Comparison of ENCODE assay signal across 32 cellular contexts in the genomic region with DNA sequence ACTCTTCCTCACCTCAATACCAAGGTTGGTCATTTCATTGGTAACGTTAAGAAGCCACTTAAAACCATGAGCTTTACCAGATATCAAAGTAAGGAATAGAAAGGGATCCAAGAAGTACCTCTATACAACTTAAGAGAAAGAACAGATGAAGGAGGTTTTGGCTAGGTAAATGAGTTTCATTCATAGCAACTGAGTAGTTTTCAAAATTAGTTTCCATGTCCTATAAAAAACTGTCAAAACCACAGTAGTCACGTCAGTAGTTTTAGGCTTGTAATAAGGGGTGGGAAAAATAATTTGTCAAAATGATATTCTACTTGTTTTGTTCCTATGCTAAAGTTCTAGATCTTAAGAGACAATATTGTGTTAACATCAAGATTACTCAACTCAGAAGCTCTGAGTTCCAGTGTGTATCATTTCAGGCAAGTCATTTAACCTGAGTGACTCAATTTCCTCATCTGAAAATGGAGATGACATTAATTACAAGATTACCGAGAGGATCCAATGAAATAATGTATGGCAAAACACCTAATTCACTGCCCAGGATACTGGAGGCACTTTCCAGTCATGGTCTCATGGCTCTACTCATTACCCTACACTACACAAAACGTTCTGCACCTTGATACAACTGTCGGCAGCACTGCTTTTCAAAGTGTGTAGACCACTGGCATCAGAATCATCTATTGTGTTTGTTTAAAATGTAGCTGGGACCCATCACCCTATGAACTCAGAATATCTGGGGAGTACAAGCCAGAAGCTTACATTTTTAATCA. TPM values are rescaled to one million over a fixed set of nuclear protein-coding genes. Genes with fewer than 3 reads are reported as not detected.
DNase-seq lines count a peak whose midpoint lies in the region; ATAC-seq, FAIRE-seq and TF ChIP-seq lines count a peak whose summit lies in the region.
"Had no signal": no experiment of that assay in that cellular context is flagged by ENCODE, and none has a peak within 500 bp of the region (broad histone marks: within the 10 kb centered on the region; RNA-seq: fewer than 3 reads in every experiment).

No MANE protein-coding gene starts in this region.

- H3K27me3 Mint-ChIP-seq in activated CD4-positive, alpha-beta T cell treated with anti-CD3 and anti-CD28 coated beads for 36 hours, result no peaks in the 10 kb centered on the region
- H3K27me3 Mint-ChIP-seq in CD8-positive, alpha-beta memory T cell, result no peaks in the 10 kb centered on the region
- H3K27me3 Mint-ChIP-seq in activated T-helper 1 cell treated with anti-CD3 and anti-CD28 coated beads, Interleukin-12 subunit alpha, Interleukin-12 subunit beta, Interleukin-2, Interleukin-4 antibody, amounts not matched to agents 30 ng/mL and 10 ng/mL and 1 ng/mL, durations not matched to agents 14 hours and 24 hours and 36 hours (ENCODE audit: insufficient read depth), result no peaks in the 10 kb centered on the region
- no peaks in the 10 kb centered on the region for H3K27me3 Mint-ChIP-seq in natural killer cell treated with Interleukin-12 subunit alpha and Interleukin-12 subunit beta and Interleukin-15 and Interleukin-18, amount 100 ng/mL, for 72 hours
- no peaks in the 10 kb centered on the region for H3K27me3 Mint-ChIP-seq in endothelial cell (ENCODE audit: unreplicated experiment)
- H3K27me3 Mint-ChIP-seq: activated CD4-positive, alpha-beta T cell treated with anti-CD3 and anti-CD28 coated beads, Interleukin-2, amount 10 ng/mL, durations not matched to agents 7 days and 5 days; IgD-negative memory B cell; stimulated activated naive B cell treated with anti-CD40 and anti-IgM and Interleukin-4, amounts not matched to agents 10 μg/mL and 1 μg/mL and 100 μg/mL, for 72 hours had no signal

- H3K9me3 ChIP-seq in CD8-positive, alpha-beta memory T cell (ENCODE audit: low read length), result no peaks in the 10 kb centered on the region
- no peaks in the 10 kb centered on the region for H3K9me3 ChIP-seq in small intestine (ENCODE audit: control insufficient read depth, low read depth)
- H3K9me3 ChIP-seq: ascending aorta, left lung, neutrophil, psoas muscle, sigmoid colon, testis, uterus had no signal

- peaks cover 52% of the 10 kb centered on the region for H3K36me3 Mint-ChIP-seq in activated CD4-positive, alpha-beta T cell treated with anti-CD3 and anti-CD28 coated beads for 36 hours (ENCODE audit: low read depth)
- H3K36me3 Mint-ChIP-seq in CD8-positive, alpha-beta memory T cell, result peaks cover 0 to 81% (median 37%) of the 10 kb centered on the region in 3 donors
- H3K36me3 Mint-ChIP-seq in activated T-helper 1 cell treated with anti-CD3 and anti-CD28 coated beads, Interleukin-12 subunit alpha, Interleukin-12 subunit beta, Interleukin-2, Interleukin-4 antibody, amounts not matched to agents 30 ng/mL and 10 ng/mL and 1 ng/mL, durations not matched to agents 14 hours and 24 hours and 36 hours (ENCODE audit: low read depth), result peaks cover 56% of the 10 kb centered on the region
- peaks cover 19% of the 10 kb centered on the region for H3K36me3 Mint-ChIP-seq in natural killer cell treated with Interleukin-12 subunit alpha and Interleukin-12 subunit beta and Interleukin-15 and Interleukin-18, amount 100 ng/mL, for 72 hours
- H3K36me3 Mint-ChIP-seq in endothelial cell (ENCODE audit: low read depth, unreplicated experiment), result peaks cover 34% of the 10 kb centered on the region
- H3K36me3 Mint-ChIP-seq: IgD-negative memory B cell had no signal

- peak; percentile 10 for DNase-seq in activated CD4-positive, alpha-beta T cell treated with anti-CD3 and anti-CD28 coated beads for 36 hours
- no peak for DNase-seq in activated CD4-positive, alpha-beta T cell treated with anti-CD3 and anti-CD28 coated beads for 4 hours
- no peak for DNase-seq in CD8-positive, alpha-beta memory T cell
- no peak for DNase-seq in activated T-helper 1 cell treated with anti-CD3 and anti-CD28 coated beads, Interleukin-12 subunit alpha, Interleukin-12 subunit beta, Interleukin-2, Interleukin-4 antibody, amounts not matched to agents 30 ng/mL and 10 ng/mL and 1 ng/mL, durations not matched to agents 14 hours and 24 hours and 36 hours (ENCODE audit: low spot score)
- no peak for DNase-seq in natural killer cell treated with Interleukin-12 subunit alpha and Interleukin-12 subunit beta and Interleukin-15 and Interleukin-18, amount 100 ng/mL, for 72 hours (ENCODE audit: low spot score)
- DNase-seq in endothelial cell (ENCODE audit: low spot score), result no peak
- no peak for DNase-seq in small intestine
- no peak for DNase-seq in iPS-NIHi11 (ENCODE audit: low spot score)
- DNase-seq: 8988T; activated CD4-positive, alpha-beta T cell treated with anti-CD3 and anti-CD28 coated beads, Interleukin-2, amount 10 ng/mL, durations not matched to agents 7 days and 5 days; activated CD8-positive, alpha-beta memory T cell treated with anti-CD3 and anti-CD28 coated beads, Interleukin-2, amount 50 U/mL, for 48 hours; activated naive CD4-positive, alpha-beta T cell; caudate nucleus; H7; hypothalamus; left lung; mesendoderm; NCI-H1092; NCI-H1694 treated with DMSO at 0.1 percent for 48 hours; NCI-H524; psoas muscle; sigmoid colon; stimulated activated CD4-positive, alpha-beta T cell treated with anti-CD3 and anti-CD28 coated beads, Interleukin-4, amount 100 ng/mL, for 4 hours; stimulated activated naive B cell treated with anti-CD40 and anti-IgM and Interleukin-4, amounts not matched to agents 10 μg/mL and 1 μg/mL and 100 μg/mL, for 72 hours; testis; uterus had no signal

- H3K27me3 ChIP-seq in CD8-positive, alpha-beta memory T cell (ENCODE audit: insufficient read depth, low read length, poor library complexity, severe bottlenecking), result no peaks in the 10 kb centered on the region
- H3K27me3 ChIP-seq in small intestine (ENCODE audit: control insufficient read depth in 2 of 2, insufficient read depth in 2 of 2, low read length in 2 of 2), result no peaks in the 10 kb centered on the region
- H3K27me3 ChIP-seq: ascending aorta, left lung, neutrophil, sigmoid colon, testis, uterus had no signal

- no peak overlapping the region for H3K27ac ChIP-seq in CD8-positive, alpha-beta memory T cell (ENCODE audit: low read depth, low read length)
- no peak overlapping the region for H3K27ac ChIP-seq in small intestine (ENCODE audit: low read depth in 1 of 2, low read length in 1 of 2)
- H3K27ac ChIP-seq: ascending aorta, left lung, neutrophil, psoas muscle, sigmoid colon, SK-N-MC, testis, uterus had no signal

- peaks cover 47% of the 10 kb centered on the region for H3K4me1 Mint-ChIP-seq in activated CD4-positive, alpha-beta T cell treated with anti-CD3 and anti-CD28 coated beads for 36 hours
- H3K4me1 Mint-ChIP-seq in CD8-positive, alpha-beta memory T cell, result peaks cover 41 to 57% (median 51%) of the 10 kb centered on the region in 3 donors
- peaks cover 22% of the 10 kb centered on the region for H3K4me1 Mint-ChIP-seq in activated T-helper 1 cell treated with anti-CD3 and anti-CD28 coated beads, Interleukin-12 subunit alpha, Interleukin-12 subunit beta, Interleukin-2, Interleukin-4 antibody, amounts not matched to agents 30 ng/mL and 10 ng/mL and 1 ng/mL, durations not matched to agents 14 hours and 24 hours and 36 hours (ENCODE audit: low read depth)
- H3K4me1 Mint-ChIP-seq in natural killer cell treated with Interleukin-12 subunit alpha and Interleukin-12 subunit beta and Interleukin-15 and Interleukin-18, amount 100 ng/mL, for 72 hours (ENCODE audit: low read depth in 2 of 2), result peaks cover 38 to 41% of the 10 kb centered on the region in 2 donors
- H3K4me1 Mint-ChIP-seq in endothelial cell (ENCODE audit: unreplicated experiment), result no peaks in the 10 kb centered on the region

- peaks cover 17% of the 10 kb centered on the region for H3K36me3 ChIP-seq in CD8-positive, alpha-beta memory T cell (ENCODE audit: insufficient read depth, low read length)
- peaks cover 6 to 23% of the 10 kb centered on the region in 2 donors for H3K36me3 ChIP-seq in small intestine (ENCODE audit: control insufficient read depth in 2 of 2, insufficient read depth in 2 of 2, low read length in 2 of 2)
- H3K36me3 ChIP-seq: uterus had no signal

- intact Hi-C loops in activated CD4-positive, alpha-beta T cell treated with anti-CD3 and anti-CD28 coated beads for 36 hours (cut with DNase I, micrococcal nuclease), result loop anchor here in 1 of 2 experiments (2.0 kb wide), 1 partner anchor 102 kb away; a partner anchor contains a TSS
- intact Hi-C loops in activated T-helper 1 cell treated with anti-CD3 and anti-CD28 coated beads, Interleukin-12 subunit alpha, Interleukin-12 subunit beta, Interleukin-2, Interleukin-4 antibody, amounts not matched to agents 30 ng/mL and 10 ng/mL and 1 ng/mL, durations not matched to agents 14 hours and 24 hours and 36 hours (cut with micrococcal nuclease), result loop anchor here (2.0 kb wide), 1 partner anchor 14 kb away; no protein-coding TSS in a partner anchor

- no peak for TF ChIP-seq CTCF in endothelial cell (IDR thresholded peaks at IDR 0.05; ENCODE audit: unreplicated experiment)

- H3K4me3 ChIP-seq in CD8-positive, alpha-beta memory T cell (ENCODE audit: low read length), result no peak overlapping the region
- H3K4me3 ChIP-seq in small intestine (ENCODE audit: low read depth in 1 of 2, low read length in 2 of 2), result no peak overlapping the region
- H3K4me3 ChIP-seq: ascending aorta, left lung, psoas muscle, sigmoid colon, SK-N-MC, testis, uterus had no signal

- ATAC-seq in activated CD4-positive, alpha-beta T cell treated with anti-CD3 and anti-CD28 coated beads for 36 hours, result peak; percentile 85
- peak; percentile 57 to 86 for ATAC-seq in natural killer cell treated with Interleukin-12 subunit alpha and Interleukin-12 subunit beta and Interleukin-15 and Interleukin-18, amount 100 ng/mL, for 72 hours
- ATAC-seq: left lung; psoas muscle; stimulated activated naive B cell treated with anti-CD40 and anti-IgM and Interleukin-4, amounts not matched to agents 10 μg/mL and 1 μg/mL and 100 μg/mL, for 72 hours had no signal

- H3K9me3 Mint-ChIP-seq in activated CD4-positive, alpha-beta T cell treated with anti-CD3 and anti-CD28 coated beads for 36 hours (ENCODE audit: low read depth), result no peaks in the 10 kb centered on the region
- H3K9me3 Mint-ChIP-seq in CD8-positive, alpha-beta memory T cell, result no peaks in the 10 kb centered on the region
- H3K9me3 Mint-ChIP-seq in activated T-helper 1 cell treated with anti-CD3 and anti-CD28 coated beads, Interleukin-12 subunit alpha, Interleukin-12 subunit beta, Interleukin-2, Interleukin-4 antibody, amounts not matched to agents 30 ng/mL and 10 ng/mL and 1 ng/mL, durations not matched to agents 14 hours and 24 hours and 36 hours, result no peaks in the 10 kb centered on the region
- no peaks in the 10 kb centered on the region for H3K9me3 Mint-ChIP-seq in natural killer cell treated with Interleukin-12 subunit alpha and Interleukin-12 subunit beta and Interleukin-15 and Interleukin-18, amount 100 ng/mL, for 72 hours
- no peaks in the 10 kb centered on the region for H3K9me3 Mint-ChIP-seq in endothelial cell (ENCODE audit: unreplicated experiment)
- H3K9me3 Mint-ChIP-seq: IgD-negative memory B cell; stimulated activated naive B cell treated with anti-CD40 and anti-IgM and Interleukin-4, amounts not matched to agents 10 μg/mL and 1 μg/mL and 100 μg/mL, for 72 hours; T-helper 1 cell treated with Interleukin-12 subunit alpha and Interleukin-12 subunit beta and Interleukin-4 antibody, amounts not matched to agents 30 μg/mL and 1 μg/mL, for 36 hours had no signal

- POLR2A ChIA-PET in activated CD4-positive, alpha-beta T cell treated with anti-CD3 and anti-CD28 coated beads for 36 hours (lab: Charles Lee), result interaction anchor here (0.6 kb wide), 1 partner anchor 28 kb away, joined by 3 read pairs; no protein-coding TSS in a partner anchor
- POLR2A ChIA-PET in CD8-positive, alpha-beta memory T cell (lab: Charles Lee), result no interaction called here

- 78 to 93% (median 81%) methylated on average over 5 of the region's 5 CpGs for WGBS in small intestine, 3 donors

- H3K4me1 ChIP-seq in CD8-positive, alpha-beta memory T cell (ENCODE audit: insufficient read depth, low read length), result no peaks in the 10 kb centered on the region
- no peaks in the 10 kb centered on the region for H3K4me1 ChIP-seq in small intestine (ENCODE audit: control insufficient read depth in 2 of 2, insufficient read depth in 1 of 2, low read depth in 1 of 2, low read length in 1 of 2)
- H3K4me1 ChIP-seq: ascending aorta, psoas muscle, sigmoid colon, testis, uterus had no signal

- peak overlapping the region; percentile 30 for H3K4me3 Mint-ChIP-seq in activated CD4-positive, alpha-beta T cell treated with anti-CD3 and anti-CD28 coated beads for 36 hours
- H3K4me3 Mint-ChIP-seq in CD8-positive, alpha-beta memory T cell, result peak overlapping the region in 1 of 7 donors; percentile 29
- H3K4me3 Mint-ChIP-seq in activated T-helper 1 cell treated with anti-CD3 and anti-CD28 coated beads, Interleukin-12 subunit alpha, Interleukin-12 subunit beta, Interleukin-2, Interleukin-4 antibody, amounts not matched to agents 30 ng/mL and 10 ng/mL and 1 ng/mL, durations not matched to agents 14 hours and 24 hours and 36 hours, result no peak overlapping the region
- peak overlapping the region; percentile 60 for H3K4me3 Mint-ChIP-seq in natural killer cell treated with Interleukin-12 subunit alpha and Interleukin-12 subunit beta and Interleukin-15 and Interleukin-18, amount 100 ng/mL, for 72 hours
- no peak overlapping the region for H3K4me3 Mint-ChIP-seq in endothelial cell (ENCODE audit: unreplicated experiment)
- H3K4me3 Mint-ChIP-seq: activated CD4-positive, alpha-beta T cell treated with anti-CD3 and anti-CD28 coated beads, Interleukin-2, amount 10 ng/mL, durations not matched to agents 7 days and 5 days; IgD-negative memory B cell; stimulated activated naive B cell treated with anti-CD40 and anti-IgM and Interleukin-4, amounts not matched to agents 10 μg/mL and 1 μg/mL and 100 μg/mL, for 72 hours; T-helper 1 cell treated with Interleukin-12 subunit alpha and Interleukin-12 subunit beta and Interleukin-4 antibody, amounts not matched to agents 30 μg/mL and 1 μg/mL, for 36 hours had no signal

- no peak for FAIRE-seq in small intestine (lab: Jason Lieb, UNC)
- FAIRE-seq: islet of Langerhans had no signal

- H3K27ac Mint-ChIP-seq in activated CD4-positive, alpha-beta T cell treated with anti-CD3 and anti-CD28 coated beads for 36 hours, result peak overlapping the region; percentile 90
- peak overlapping the region in 7 of 8 donors; percentile 49 to 82 (median 66) for H3K27ac Mint-ChIP-seq in CD8-positive, alpha-beta memory T cell
- peak overlapping the region; percentile 69 for H3K27ac Mint-ChIP-seq in activated T-helper 1 cell treated with anti-CD3 and anti-CD28 coated beads, Interleukin-12 subunit alpha, Interleukin-12 subunit beta, Interleukin-2, Interleukin-4 antibody, amounts not matched to agents 30 ng/mL and 10 ng/mL and 1 ng/mL, durations not matched to agents 14 hours and 24 hours and 36 hours
- peak overlapping the region; percentile 77 to 79 for H3K27ac Mint-ChIP-seq in natural killer cell treated with Interleukin-12 subunit alpha and Interleukin-12 subunit beta and Interleukin-15 and Interleukin-18, amount 100 ng/mL, for 72 hours
- no peak overlapping the region for H3K27ac Mint-ChIP-seq in endothelial cell (ENCODE audit: unreplicated experiment)
- H3K27ac Mint-ChIP-seq: activated CD4-positive, alpha-beta T cell treated with anti-CD3 and anti-CD28 coated beads, Interleukin-2, amount 10 ng/mL, durations not matched to agents 7 days and 5 days; stimulated activated naive B cell treated with anti-CD40 and anti-IgM and Interleukin-4, amounts not matched to agents 10 μg/mL and 1 μg/mL and 100 μg/mL, for 72 hours; T-helper 1 cell treated with Interleukin-12 subunit alpha and Interleukin-12 subunit beta and Interleukin-4 antibody, amounts not matched to agents 30 μg/mL and 1 μg/mL, for 36 hours had no signal

- CTCF ChIA-PET in activated CD4-positive, alpha-beta T cell treated with anti-CD3 and anti-CD28 coated beads for 36 hours (lab: Charles Lee), result interaction anchor here (0.6 to 2.2 kb wide), 6 partner anchors 9 to 725 kb away, joined by 3 to 8 read pairs (median 3); a partner anchor contains a TSS
- CTCF ChIA-PET in CD8-positive, alpha-beta memory T cell (lab: Charles Lee), result no interaction called here

RNA-seq across cellular contexts. Expression of a gene that starts 24.1 kb away (rescaled TPM):
- total RNA-seq in activated CD4-positive, alpha-beta T cell treated with anti-CD3 and anti-CD28 coated beads for 36 hours, result under 1 TPM; 0.16 to 0.30 TPM
- under 1 TPM; 0.09 to 0.31 TPM for total RNA-seq in CD8-positive, alpha-beta memory T cell
- not detected for polyA plus RNA-seq in CD8-positive, alpha-beta memory T cell
- total RNA-seq in activated T-helper 1 cell treated with anti-CD3 and anti-CD28 coated beads, Interleukin-12 subunit alpha, Interleukin-12 subunit beta, Interleukin-2, Interleukin-4 antibody, amounts not matched to agents 30 ng/mL and 10 ng/mL and 1 ng/mL, durations not matched to agents 14 hours and 24 hours and 36 hours, result 0.27 and 0.44 TPM in 2 replicates
- total RNA-seq in natural killer cell treated with Interleukin-12 subunit alpha and Interleukin-12 subunit beta and Interleukin-15 and Interleukin-18, amount 100 ng/mL, for 72 hours, result 1 to 10 TPM in 1 of 2 donors, under 1 TPM in 1; 0.92 to 1.9 TPM
- 0.90 TPM for total RNA-seq in endothelial cell (ENCODE audit: unreplicated experiment)
- 10 to 100 TPM in 2 of 3 donors, under 1 TPM in 1; 0.24 to 18.6 (median 11.3) TPM for polyA plus RNA-seq in small intestine
- total RNA-seq: ascending aorta, H7 had no signal
- polyA plus RNA-seq: IgD-negative memory B cell had no signal

Comparison
In these comparisons a context has a peak if more than half of its experiments do, and no peak if none do; other contexts are left out.
1. H3K4me3 Mint-ChIP-seq: peak in activated CD4-positive, alpha-beta T cell treated with anti-CD3 and anti-CD28 coated beads for 36 hours (single experiment) and natural killer cell treated with Interleukin-12 subunit alpha and Interleukin-12 subunit beta and Interleukin-15 and Interleukin-18, amount 100 ng/mL, for 72 hours (single experiment); none in activated T-helper 1 cell treated with anti-CD3 and anti-CD28 coated beads, Interleukin-12 subunit alpha, Interleukin-12 subunit beta, Interleukin-2, Interleukin-4 antibody, amounts not matched to agents 30 ng/mL and 10 ng/mL and 1 ng/mL, durations not matched to agents 14 hours and 24 hours and 36 hours (single experiment) and endothelial cell (single experiment).